ENCODE assay signal across 7 cellular contexts in the genomic region with DNA sequence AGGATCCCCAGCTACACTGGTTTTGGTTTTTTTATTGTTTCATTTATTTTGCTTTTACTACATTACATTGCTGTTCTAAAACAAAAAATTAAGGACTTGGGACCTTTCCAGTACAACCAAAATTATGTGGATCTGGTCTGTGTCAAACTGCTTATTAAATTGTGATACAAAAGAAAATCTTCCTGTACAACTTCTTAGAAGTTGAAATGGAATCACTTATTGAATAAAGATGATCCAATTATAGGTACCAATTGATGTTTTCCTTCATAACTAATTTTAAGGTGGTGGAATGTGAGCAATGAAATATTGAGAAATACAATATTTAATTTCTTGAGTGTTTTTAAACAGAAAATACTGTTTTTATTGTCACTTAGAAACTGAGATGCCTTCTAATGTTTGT.
"Had no signal": no experiment of that assay in that cellular context is flagged by ENCODE, and none has a peak within 500 bp of the region (broad histone marks: within the 10 kb centered on the region; RNA-seq: fewer than 3 reads in every experiment).

No MANE protein-coding gene starts in this region.

- DNase-seq: H9, HCEC 1CT had no signal

- H2AFZ ChIP-seq: GM23338 had no signal

- H3K27ac ChIP-seq: HL-60 had no signal

- FAIRE-seq: H1, H54, HepG2 had no signal

- ATAC-seq: GM23338, HepG2 had no signal

- H3K4me3 ChIP-seq: GM23338 had no signal

- H3K4me2 ChIP-seq: GM23338 had no signal
